8 cellular contexts compared by ENCODE assay signal in genomic region chr10:110304780-110305421, GRCh38.
DNase-seq lines count a peak whose midpoint lies in the region; ATAC-seq lines count a peak whose summit lies in the region.

SMNDC1 (minus strand) TSS chr10:110304920; CDS start chr10:110303587, 1,333 bp downstream.

- ATAC-seq in GM19372 (IDR thresholded peaks at IDR 0.05; ENCODE audit: low read depth, unreplicated experiment) (peak; percentile 83), HG03558 (IDR thresholded peaks at IDR 0.05; ENCODE audit: extremely low read depth, unreplicated experiment) (peak; percentile 83)

- DNase-seq in C1 segment of cervical spinal cord (lab: John Stamatoyannopoulos, UW) (peak; percentile 64 to 97 (median 92)), NCI-H748 treated with DMSO at 0.1 percent for 48 hours (lab: John Stamatoyannopoulos, UW) (peak; percentile 85), dedifferentiated amniotic fluid mesenchymal stem cell (ENCODE audit: extremely low spot score) (peak; percentile 97), left kidney (ENCODE audit: low read depth, low spot score) (peak; percentile 99)
- peak; percentile 94 to 97 for DNase-seq in activated CD4-positive, alpha-beta T cell treated with anti-CD3 and anti-CD28 coated beads, Interleukin-2, amount 50 U/mL, for 24 hours (ENCODE audit: low read depth in 1 of 2, low spot score in 1 of 2)
- peak; percentile 97 to 99 for DNase-seq in stimulated activated CD4-positive, alpha-beta T cell treated with anti-CD3 and anti-CD28 coated beads, Interleukin-2, amount 100 ng/mL, for 24 hours

Comparison
In these comparisons a context has a peak if more than half of its experiments do, and no peak if none do; other contexts are left out.
1. Peak in every context shown above with its lines: DNase-seq and ATAC-seq.